Comparison of ENCODE assay signal across 2 cellular contexts in genomic region chr17:48056879-48057278, GRCh38.
TF ChIP-seq lines count a peak whose summit lies in the region.

No MANE protein-coding gene starts in this region.

TF ChIP-seq in A549, 52 proteins besides CTCF, POLR2A, EP300 and RAD21 (continued from another document):
- TF ChIP-seq JUNB (IDR thresholded peaks at IDR 0.05) (no peak), ELK1 (IDR thresholded peaks at IDR 0.05; ENCODE audit: low read depth, low read length) (no peak), HEYL (CRISPR knock-in tag; IDR thresholded peaks at IDR 0.05) (no peak), MAX (IDR thresholded peaks at IDR 0.05) (no peak), HOXA7 (CRISPR knock-in tag; IDR thresholded peaks at IDR 0.05) (no peak), PBX3 (IDR thresholded peaks at IDR 0.05) (no peak), EHMT2 (IDR thresholded peaks at IDR 0.05; ENCODE audit: low read depth) (no peak), HES2 (IDR thresholded peaks at IDR 0.05) (no peak), JUN (IDR thresholded peaks at IDR 0.05) (no peak), CBX8 (IDR thresholded peaks at IDR 0.05) (no peak), POLR2AphosphoS2 (conservative IDR thresholded peaks at IDR 0.05; ENCODE audit: low read length) (no peak), MAFK (IDR thresholded peaks at IDR 0.05; ENCODE audit: partially characterized antibody) (no peak), RNF2 (IDR thresholded peaks at IDR 0.05; ENCODE audit: borderline replicate concordance, low read depth) (no peak), EHF (CRISPR knock-in tag; IDR thresholded peaks at IDR 0.05) (no peak)

TF ChIP-seq in WTC11, 78 proteins besides CTCF, POLR2A, EP300 and RAD21 (continued from another document):
- TF ChIP-seq ATF2 (CRISPR knock-in tag; IDR thresholded peaks at IDR 0.05; ENCODE audit: borderline replicate concordance, low read depth) = no peak
